21 cellular contexts compared by ENCODE assay signal in genomic region chr11:126702987-126703386, GRCh38.
A peak's percentile ranks its signal among the peaks of the same experiment; 100 is the strongest.
DNase-seq lines count a peak whose midpoint lies in the region; ATAC-seq and TF ChIP-seq lines count a peak whose summit lies in the region.
"Had no signal": no experiment of that assay in that cellular context is flagged by ENCODE, and none has a peak within 500 bp of the region (broad histone marks: within the 10 kb centered on the region; RNA-seq: fewer than 3 reads in every experiment).

No MANE protein-coding gene starts in this region.

- no peak overlapping the region for H3K4me3 ChIP-seq in ovary
- H3K4me3 ChIP-seq: heart right ventricle, K562, SK-N-MC had no signal

- H3K4me3 Mint-ChIP-seq in nephron = no peak overlapping the region
- H3K4me3 Mint-ChIP-seq: CD8-positive, alpha-beta T cell; H9; stimulated activated naive B cell treated with anti-CD40 and anti-IgM and Interleukin-4, amounts not matched to agents 10 μg/mL and 1 μg/mL and 100 μg/mL, for 72 hours had no signal

- no peaks in the 10 kb centered on the region for H3K9me3 ChIP-seq in ovary
- H3K9me3 ChIP-seq: heart right ventricle had no signal

- ATAC-seq in GM18505 (IDR thresholded peaks at IDR 0.05; ENCODE audit: unreplicated experiment) (no peak), GM19023 (IDR thresholded peaks at IDR 0.05; ENCODE audit: unreplicated experiment) (no peak)
- ATAC-seq: CD8-positive, alpha-beta T cell; K562; stimulated activated naive B cell treated with anti-CD40 and anti-IgM and Interleukin-4, amounts not matched to agents 10 μg/mL and 1 μg/mL and 100 μg/mL, for 72 hours had no signal

- no peaks in the 10 kb centered on the region for H3K9me3 Mint-ChIP-seq in nephron
- H3K9me3 Mint-ChIP-seq: CD8-positive, alpha-beta T cell; H9; stimulated activated naive B cell treated with anti-CD40 and anti-IgM and Interleukin-4, amounts not matched to agents 10 μg/mL and 1 μg/mL and 100 μg/mL, for 72 hours had no signal

- H3K36me3 Mint-ChIP-seq in nephron (ENCODE audit: low read depth) = no peaks in the 10 kb centered on the region
- H3K36me3 Mint-ChIP-seq: CD8-positive, alpha-beta T cell; stimulated activated naive B cell treated with anti-CD40 and anti-IgM and Interleukin-4, amounts not matched to agents 10 μg/mL and 1 μg/mL and 100 μg/mL, for 72 hours had no signal

- peak overlapping the region in 2 of 3 experiments; percentile 6 to 42 for H3K27ac Mint-ChIP-seq in nephron
- H3K27ac Mint-ChIP-seq: CD8-positive, alpha-beta T cell; stimulated activated naive B cell treated with anti-CD40 and anti-IgM and Interleukin-4, amounts not matched to agents 10 μg/mL and 1 μg/mL and 100 μg/mL, for 72 hours had no signal

- H3K27me3 Mint-ChIP-seq in nephron (ENCODE audit: low read depth) = peaks cover 17% of the 10 kb centered on the region

- no peak for TF ChIP-seq POLR2A in ovary (IDR thresholded peaks at IDR 0.05)
- no peak for TF ChIP-seq POLR2A in GM18505 (IDR thresholded peaks at IDR 0.05; ENCODE audit: borderline replicate concordance, extremely low read depth, insufficient read depth, insufficient read length)

- WGBS in ovary, 3 donors = 74 to 78% (median 76%) methylated on average over 5 of the region's 5 CpGs

- intact Hi-C loops in ovary (cut with DNase I) = no loop called here

- no peak for TF ChIP-seq EP300 in ovary (IDR thresholded peaks at IDR 0.05)

- H3K36me3 ChIP-seq in ovary = no peaks in the 10 kb centered on the region
- H3K36me3 ChIP-seq: heart right ventricle had no signal

- DNase-seq in Daoy (ENCODE audit: low read depth) (peak; percentile 23), NCI-H69 (lab: John Stamatoyannopoulos, UW) (peak; percentile 67), cerebellar nuclear complex (lab: John Stamatoyannopoulos, UW) (peak; percentile 69 to 85), ovary (no peak), NCI-H2081 treated with DMSO at 0.1 percent for 48 hours (lab: John Stamatoyannopoulos, UW) (no peak)
- DNase-seq: activated CD4-positive, alpha-beta T cell treated with anti-CD3 and anti-CD28 coated beads for 1 hour; CD8-positive, alpha-beta T cell; central memory CD4-positive, alpha-beta T cell; DMS79; H9; NCI-H2107; NCI-H526 treated with DMSO at 0.1 percent for 48 hours; stimulated activated naive B cell treated with anti-CD40 and anti-IgM and Interleukin-4, amounts not matched to agents 10 μg/mL and 1 μg/mL and 100 μg/mL, for 72 hours; T1000 had no signal

- H3K4me1 Mint-ChIP-seq in nephron = peaks cover 43% of the 10 kb centered on the region
- H3K4me1 Mint-ChIP-seq: stimulated activated naive B cell treated with anti-CD40 and anti-IgM and Interleukin-4, amounts not matched to agents 10 μg/mL and 1 μg/mL and 100 μg/mL, for 72 hours had no signal

- no peaks in the 10 kb centered on the region for H3K4me1 ChIP-seq in ovary (ENCODE audit: insufficient read depth)

- TF ChIP-seq CTCF in nephron (IDR thresholded peaks at IDR 0.05; ENCODE audit: unreplicated experiment in 3 of 3) = no peak
- TF ChIP-seq CTCF in ovary (IDR thresholded peaks at IDR 0.05) = no peak

- no peak overlapping the region for H3K27ac ChIP-seq in ovary
- H3K27ac ChIP-seq: heart right ventricle, HL-60, SK-N-MC had no signal

- H3K27me3 ChIP-seq in ovary = no peaks in the 10 kb centered on the region

Comparison
In these comparisons a context has a peak if more than half of its experiments do, and no peak if none do; other contexts are left out.
1. DNase-seq: peak in Daoy (single experiment), NCI-H69 (single experiment) and cerebellar nuclear complex (2 of 2); none in ovary (0 of 5) and NCI-H2081 treated with DMSO at 0.1 percent for 48 hours (single experiment).